ENCODE assay signal across 18 cellular contexts in genomic region chr5:125657936-125658335, GRCh38.
A peak's percentile ranks its signal among the peaks of the same experiment; 100 is the strongest.
DNase-seq lines count a peak whose midpoint lies in the region; ATAC-seq, FAIRE-seq and TF ChIP-seq lines count a peak whose summit lies in the region.
"Had no signal": no experiment of that assay in that cellular context is flagged by ENCODE, and none has a peak within 500 bp of the region (broad histone marks: within the 10 kb centered on the region; RNA-seq: fewer than 3 reads in every experiment).

No MANE protein-coding gene starts in this region.

- peaks cover 28% of the 10 kb centered on the region; the same call in 1 of the 2 replicates for H3K9me3 ChIP-seq in HepG2 (ENCODE audit: low read length)
- no peaks in the 10 kb centered on the region for H3K9me3 ChIP-seq in right lobe of liver
- H3K9me3 ChIP-seq in upper lobe of right lung: no peaks in the 10 kb centered on the region
- H3K9me3 ChIP-seq: Peyer's patch had no signal

- H3K27ac ChIP-seq in HepG2 (ENCODE audit: extremely low read length, insufficient read depth, low read length) (no peak overlapping the region), right lobe of liver (no peak overlapping the region), upper lobe of right lung (no peak overlapping the region)
- H3K27ac ChIP-seq: GM23248, Peyer's patch had no signal

- H3K4me2 ChIP-seq in HepG2 (ENCODE audit: low read depth, low read length): no peak overlapping the region

- in situ Hi-C loops in HepG2 (cut with HindIII; ENCODE audit: extremely low pct_ligation_motif_present, low pct_unique_long_range_greater_than_20kb): no loop called here

- intact Hi-C loops in HepG2 (cut with micrococcal nuclease; ENCODE audit: unreplicated experiment) (no loop called here), right lobe of liver (cut with DNase I) (no loop called here), upper lobe of right lung (cut with DNase I) (no loop called here)

- no peak for ATAC-seq in HepG2
- ATAC-seq in right lobe of liver: no peak
- no peak for ATAC-seq in HG02938 (IDR thresholded peaks at IDR 0.05; ENCODE audit: unreplicated experiment)
- no peak for ATAC-seq in upper lobe of right lung
- ATAC-seq: HCT116 had no signal

- H3K36me3 ChIP-seq in HepG2 (replicated peaks in 1 of 2; ENCODE audit: control insufficient read depth in 1 of 2, insufficient read depth in 2 of 2, low read length in 2 of 2): no peaks in the 10 kb centered on the region
- H3K36me3 ChIP-seq in right lobe of liver: no peaks in the 10 kb centered on the region
- H3K36me3 ChIP-seq in upper lobe of right lung: no peaks in the 10 kb centered on the region
- H3K36me3 ChIP-seq: Peyer's patch had no signal

- H3K27me3 ChIP-seq in HepG2 (ENCODE audit: control insufficient read depth in 1 of 2, insufficient read depth in 2 of 2, low read length in 2 of 2) (no peaks in the 10 kb centered on the region), right lobe of liver (no peaks in the 10 kb centered on the region), upper lobe of right lung (no peaks in the 10 kb centered on the region)
- H3K27me3 ChIP-seq: Peyer's patch had no signal

- H3K9ac ChIP-seq in HepG2 (ENCODE audit: insufficient read depth, low read depth, low read length): no peak overlapping the region
- H3K9ac ChIP-seq: GM23248 had no signal

- no peaks in the 10 kb centered on the region for H3K79me2 ChIP-seq in HepG2 (ENCODE audit: insufficient read depth, low read length)

- 36% methylated on average over 2 of the region's 2 CpGs for WGBS in HepG2 (ENCODE audit: low lambda C conversion rate)
- 69% methylated on average over 2 of the region's 2 CpGs for WGBS in right lobe of liver (ENCODE audit: insufficient coverage, low coverage, low lambda C conversion rate, missing lambda C conversion rate)

- H3K4me3 ChIP-seq in HepG2 (replicated peaks in 1 of 3; ENCODE audit: insufficient read depth in 1 of 3, low read depth in 2 of 3, low read length in 3 of 3) (no peak overlapping the region), right lobe of liver (no peak overlapping the region), upper lobe of right lung (no peak overlapping the region)
- H3K4me3 ChIP-seq: GM23248, Peyer's patch had no signal

- no peaks in the 10 kb centered on the region for H4K20me1 ChIP-seq in HepG2 (ENCODE audit: insufficient read depth, low read length)

- no peak for TF ChIP-seq CTCF in HepG2 (CRISPR knock-in tag; IDR thresholded peaks at IDR 0.05)
- no peak for TF ChIP-seq CTCF in right lobe of liver (IDR thresholded peaks at IDR 0.05)
- TF ChIP-seq CTCF in upper lobe of right lung (IDR thresholded peaks at IDR 0.05): no peak

- no peak for TF ChIP-seq RAD21 in HepG2 (CRISPR knock-in tag; IDR thresholded peaks at IDR 0.05)

- TF ChIP-seq EP300 in HepG2 (IDR thresholded peaks at IDR 0.05; ENCODE audit: low read depth in 2 of 2, low read length in 2 of 2) (no peak), HepG2 (CRISPR knock-in tag; IDR thresholded peaks at IDR 0.05; ENCODE audit: borderline replicate concordance) (no peak)

- H3K4me1 ChIP-seq in HepG2 (ENCODE audit: insufficient read depth, low read length): no peaks in the 10 kb centered on the region
- no peaks in the 10 kb centered on the region for H3K4me1 ChIP-seq in right lobe of liver
- no peaks in the 10 kb centered on the region for H3K4me1 ChIP-seq in upper lobe of right lung

- no peak overlapping the region for H2AFZ ChIP-seq in HepG2 (ENCODE audit: low read length)
- H2AFZ ChIP-seq: GM23248 had no signal

- FAIRE-seq in HepG2 (lab: Jason Lieb, UNC): no peak
- FAIRE-seq: A204.1 had no signal

- DNase-seq in HepG2 (ENCODE audit: low spot score) (no peak), right lobe of liver (no peak), NCI-H748 treated with DMSO at 0.1 percent for 48 hours (lab: John Stamatoyannopoulos, UW) (peak; percentile 30), medulla oblongata (ENCODE audit: extremely low spot score) (peak; percentile 33), iPS-NIHi11 (ENCODE audit: low spot score) (no peak), upper lobe of right lung (no peak)
- DNase-seq in effector CD8-positive, alpha-beta T cell (lab: John Stamatoyannopoulos, UW): no peak
- DNase-seq: CD4-positive, CD25-positive, alpha-beta regulatory T cell; GM23248; KG1; NCI-H1092; NCI-H2029; NCI-H524 treated with DMSO at 0.1 percent for 48 hours; Peyer's patch; SHP77 had no signal

- POLR2A ChIA-PET in HepG2 (lab: Yijun Ruan, JAX): no interaction called here

- BruUV-seq in HepG2 (replicated peaks; lab: Mats Ljungman, UMichigan): no TSS peak

- TF ChIP-seq POLR2A in HepG2 (IDR thresholded peaks at IDR 0.05; ENCODE audit: insufficient read depth in 1 of 2, low read depth in 2 of 2, low read length in 2 of 2) (no peak), right lobe of liver (IDR thresholded peaks at IDR 0.05) (no peak)

- CTCF ChIA-PET in HepG2 (lab: Yijun Ruan, JAX; ENCODE audit: low intra/inter-chr PET ratio, low total read pairs): no interaction called here

TF ChIP-seq in HepG2, 621 proteins besides CTCF, POLR2A, EP300 and RAD21:
- TF ChIP-seq CREB1 (IDR thresholded peaks at IDR 0.05): peak; percentile 40; the same call in 1 of the 2 replicates
- no peak for TF ChIP-seq CREB1 (CRISPR knock-in tag; IDR thresholded peaks at IDR 0.05)
- no peak for TF ChIP-seq ZBTB25 (CRISPR knock-in tag; IDR thresholded peaks at IDR 0.05)

Comparison
In these comparisons a context has a peak if more than half of its experiments do, and no peak if none do; other contexts are left out.
1. DNase-seq: peak in NCI-H748 treated with DMSO at 0.1 percent for 48 hours (single experiment) and medulla oblongata (single experiment); none in HepG2 (single experiment), right lobe of liver (0 of 3), iPS-NIHi11 (single experiment), effector CD8-positive, alpha-beta T cell (single experiment) and upper lobe of right lung (single experiment).